In the genomic region with DNA sequence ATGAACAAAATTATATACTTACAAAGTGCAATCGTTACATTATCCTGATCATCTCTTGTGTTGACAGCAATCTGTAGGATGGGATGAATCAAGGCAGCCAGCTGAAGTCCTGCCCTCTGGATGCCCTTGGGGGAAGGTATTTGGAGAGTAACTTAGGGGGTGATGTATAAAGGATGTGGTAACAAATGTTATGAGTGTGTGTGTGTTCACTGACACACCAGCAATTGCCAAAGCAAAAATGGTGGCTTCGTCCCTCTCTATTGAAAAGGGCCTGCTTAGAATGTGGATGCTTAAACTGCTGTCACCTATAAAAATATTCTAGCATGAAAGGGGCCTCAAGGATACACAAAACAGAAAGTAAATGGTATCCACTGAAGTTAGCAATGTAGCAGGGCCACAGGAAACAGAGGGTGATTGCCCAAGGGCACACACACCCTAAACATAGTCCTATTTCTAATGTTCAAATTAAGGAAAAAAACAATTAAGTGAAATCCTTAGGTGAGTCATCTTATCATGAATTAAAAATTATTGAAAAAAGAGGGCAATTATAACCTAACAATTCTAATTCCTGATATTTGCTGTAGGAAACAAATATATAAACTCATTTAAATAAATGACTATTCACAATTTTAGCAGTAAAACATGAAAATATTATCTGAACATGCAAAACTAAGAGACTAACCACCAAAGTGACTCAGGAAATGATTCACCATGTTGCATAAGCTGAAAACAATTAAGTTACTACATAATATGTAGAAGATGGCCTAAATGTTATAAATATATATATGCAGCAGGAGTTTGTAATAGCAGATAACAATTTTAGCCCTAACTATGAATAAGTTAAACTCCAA, we compare ENCODE assay signal across 9 cellular contexts. TPM values are rescaled to one million over a fixed set of nuclear protein-coding genes. Genes with fewer than 3 reads are reported as not detected.
DNase-seq lines count a peak whose midpoint lies in the region; ATAC-seq and TF ChIP-seq lines count a peak whose summit lies in the region.
"Had no signal": no experiment of that assay in that cellular context is flagged by ENCODE, and none has a peak within 500 bp of the region (broad histone marks: within the 10 kb centered on the region; RNA-seq: fewer than 3 reads in every experiment).

No MANE protein-coding gene starts in this region.

- H3K4me3 ChIP-seq in vagina = no peak overlapping the region
- H3K4me3 ChIP-seq in adrenal gland = no peak overlapping the region

- H3K4me1 ChIP-seq in vagina = no peaks in the 10 kb centered on the region
- H3K4me1 ChIP-seq in adrenal gland (replicated peaks in 1 of 2) = no peaks in the 10 kb centered on the region

- no peak overlapping the region for H3K27ac ChIP-seq in vagina
- H3K27ac ChIP-seq in adrenal gland = no peak overlapping the region

- WGBS in adrenal gland, 4 donors = 69 to 87% (median 77%) methylated on average over 2 of the region's 2 CpGs

- in situ Hi-C loops in GM13976 (cut with MboI; ENCODE audit: low sequenced_read_pairs, unreplicated experiment) = no loop called here

- H3K36me3 ChIP-seq in vagina (no peaks in the 10 kb centered on the region), adrenal gland (replicated peaks in 1 of 2) (no peaks in the 10 kb centered on the region)

- H3K27ac Mint-ChIP-seq in activated naive CD4-positive, alpha-beta T cell treated with anti-CD3 and anti-CD28 coated beads, Interleukin-2, amount 10 ng/mL, durations not matched to agents 7 days and 5 days = peak overlapping the region; percentile 9

- H3K27me3 ChIP-seq in vagina (no peaks in the 10 kb centered on the region), adrenal gland (no peaks in the 10 kb centered on the region)

- CTCF ChIA-PET in activated naive CD4-positive, alpha-beta T cell treated with anti-CD3 and anti-CD28 coated beads, Interleukin-2, amount 10 ng/mL, durations not matched to agents 7 days and 5 days (lab: Charles Lee) = interaction anchor here (0.7 to 3.9 kb wide), 6 partner anchors 10 to 119 kb away, joined by 3 to 25 read pairs (median 4); a partner anchor contains a TSS

- peak; percentile 18 for DNase-seq in AG09319 (ENCODE audit: extremely low read depth, low read depth)
- peak; percentile 49 for DNase-seq in KG1 (lab: John Stamatoyannopoulos, UW)
- no peak for DNase-seq in activated naive CD4-positive, alpha-beta T cell treated with anti-CD3 and anti-CD28 coated beads, Interleukin-2, amount 10 ng/mL, durations not matched to agents 7 days and 5 days
- DNase-seq in hepatic stellate cell (ENCODE audit: low spot score) = peak; percentile 27
- no peak for DNase-seq in vagina (ENCODE audit: extremely low spot score in 2 of 2)
- DNase-seq in adrenal gland = no peak
- DNase-seq in GM13976 (ENCODE audit: low spot score) = no peak
- DNase-seq: NCI-H69 had no signal

- H3K9me3 ChIP-seq in vagina (no peaks in the 10 kb centered on the region), adrenal gland (replicated peaks in 1 of 3) (no peaks in the 10 kb centered on the region)

- TF ChIP-seq POLR2A in vagina (IDR thresholded peaks at IDR 0.05) (no peak), adrenal gland (IDR thresholded peaks at IDR 0.05) (no peak)

- H3K27me3 Mint-ChIP-seq in activated naive CD4-positive, alpha-beta T cell treated with anti-CD3 and anti-CD28 coated beads, Interleukin-2, amount 10 ng/mL, durations not matched to agents 7 days and 5 days = no peaks in the 10 kb centered on the region

- TF ChIP-seq CTCF in AG09319 (IDR thresholded peaks at IDR 0.05; ENCODE audit: low read depth, low read length) = no peak
- TF ChIP-seq CTCF in vagina (IDR thresholded peaks at IDR 0.05) = no peak
- TF ChIP-seq CTCF in adrenal gland (IDR thresholded peaks at IDR 0.05) = no peak
- TF ChIP-seq CTCF in GM13976 (IDR thresholded peaks at IDR 0.05; ENCODE audit: borderline replicate concordance, control extremely low read depth, extremely low read depth, insufficient read depth, missing control alignments) = no peak

- intact Hi-C loops in vagina (cut with DNase I) = no loop called here
- intact Hi-C loops in adrenal gland (cut with DNase I) = no loop called here

- no peaks in the 10 kb centered on the region for H3K9me3 Mint-ChIP-seq in activated naive CD4-positive, alpha-beta T cell treated with anti-CD3 and anti-CD28 coated beads, Interleukin-2, amount 10 ng/mL, durations not matched to agents 7 days and 5 days

- no peak overlapping the region for H3K4me3 Mint-ChIP-seq in activated naive CD4-positive, alpha-beta T cell treated with anti-CD3 and anti-CD28 coated beads, Interleukin-2, amount 10 ng/mL, durations not matched to agents 7 days and 5 days

- no peaks in the 10 kb centered on the region for H3K36me3 Mint-ChIP-seq in activated naive CD4-positive, alpha-beta T cell treated with anti-CD3 and anti-CD28 coated beads, Interleukin-2, amount 10 ng/mL, durations not matched to agents 7 days and 5 days

- H3K4me1 Mint-ChIP-seq in activated naive CD4-positive, alpha-beta T cell treated with anti-CD3 and anti-CD28 coated beads, Interleukin-2, amount 10 ng/mL, durations not matched to agents 7 days and 5 days = peaks cover 35% of the 10 kb centered on the region

- no peak for ATAC-seq in HG03342 (IDR thresholded peaks at IDR 0.05; ENCODE audit: unreplicated experiment)

RNA-seq across cellular contexts. Expression of a gene that starts 15.2 kb away (rescaled TPM):
- total RNA-seq in vagina (not detected), adrenal gland (1 to 10 TPM in 3 of 8 donors, under 1 TPM in 4, not detected in 1; 0.27 to 1.3 (median 0.68) TPM)
- under 1 TPM; 0.17 to 0.72 (median 0.57) TPM for polyA plus RNA-seq in adrenal gland

Comparison
In these comparisons a context has a peak if more than half of its experiments do, and no peak if none do; other contexts are left out.
1. DNase-seq: peak in AG09319 (single experiment), KG1 (single experiment) and hepatic stellate cell (single experiment); none in activated naive CD4-positive, alpha-beta T cell treated with anti-CD3 and anti-CD28 coated beads, Interleukin-2, amount 10 ng/mL, durations not matched to agents 7 days and 5 days (single experiment), vagina (0 of 2), adrenal gland (0 of 7) and GM13976 (single experiment).